1 cellular context compared by ENCODE assay signal in the genomic region with DNA sequence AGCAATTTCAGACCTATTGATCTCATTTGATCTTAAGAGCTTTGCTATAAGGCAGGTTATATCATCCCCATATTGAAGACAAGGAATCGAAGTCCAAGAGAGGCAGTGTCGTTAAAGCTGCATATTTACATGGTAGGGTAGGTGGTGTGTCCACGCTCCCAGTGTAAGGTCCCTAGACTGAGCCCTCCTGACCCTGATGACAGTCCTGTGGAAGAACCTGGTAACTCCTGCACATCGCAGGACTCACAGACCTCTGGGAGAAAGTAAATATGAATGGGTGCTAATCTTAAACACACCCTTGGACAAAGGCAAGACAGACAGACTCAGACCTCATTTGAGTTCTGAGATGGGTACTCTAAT.
A peak's percentile ranks its signal among the peaks of the same experiment; 100 is the strongest.
TF ChIP-seq lines count a peak whose summit lies in the region.

No MANE protein-coding gene starts in this region.

TF ChIP-seq in GM12878, 131 proteins besides CTCF, POLR2A, EP300 and RAD21 (continued from another document):
- peak; percentile 59; the same call in 1 of the 2 replicates for TF ChIP-seq LARP7 (IDR thresholded peaks at IDR 0.05)
- peak; percentile 56; the same call in 1 of the 2 replicates for TF ChIP-seq GATAD2B (conservative IDR thresholded peaks at IDR 0.05; ENCODE audit: low read depth)
- TF ChIP-seq TAF1 (IDR thresholded peaks at IDR 0.05; ENCODE audit: borderline replicate concordance, low read depth, low read length): peak; percentile 16; the same call in 1 of the 2 replicates
- 0 out of 2 replicates have a peak, but pooled peaks have one; percentile 3 for TF ChIP-seq DPF2 (IDR thresholded peaks at IDR 0.05)
- no peak for TF ChIP-seq KLF5 (IDR thresholded peaks at IDR 0.05; ENCODE audit: partially characterized antibody)
- TF ChIP-seq BRCA1 (IDR thresholded peaks at IDR 0.05; ENCODE audit: low read depth, low read length): no peak
- TF ChIP-seq, protein P1, sequence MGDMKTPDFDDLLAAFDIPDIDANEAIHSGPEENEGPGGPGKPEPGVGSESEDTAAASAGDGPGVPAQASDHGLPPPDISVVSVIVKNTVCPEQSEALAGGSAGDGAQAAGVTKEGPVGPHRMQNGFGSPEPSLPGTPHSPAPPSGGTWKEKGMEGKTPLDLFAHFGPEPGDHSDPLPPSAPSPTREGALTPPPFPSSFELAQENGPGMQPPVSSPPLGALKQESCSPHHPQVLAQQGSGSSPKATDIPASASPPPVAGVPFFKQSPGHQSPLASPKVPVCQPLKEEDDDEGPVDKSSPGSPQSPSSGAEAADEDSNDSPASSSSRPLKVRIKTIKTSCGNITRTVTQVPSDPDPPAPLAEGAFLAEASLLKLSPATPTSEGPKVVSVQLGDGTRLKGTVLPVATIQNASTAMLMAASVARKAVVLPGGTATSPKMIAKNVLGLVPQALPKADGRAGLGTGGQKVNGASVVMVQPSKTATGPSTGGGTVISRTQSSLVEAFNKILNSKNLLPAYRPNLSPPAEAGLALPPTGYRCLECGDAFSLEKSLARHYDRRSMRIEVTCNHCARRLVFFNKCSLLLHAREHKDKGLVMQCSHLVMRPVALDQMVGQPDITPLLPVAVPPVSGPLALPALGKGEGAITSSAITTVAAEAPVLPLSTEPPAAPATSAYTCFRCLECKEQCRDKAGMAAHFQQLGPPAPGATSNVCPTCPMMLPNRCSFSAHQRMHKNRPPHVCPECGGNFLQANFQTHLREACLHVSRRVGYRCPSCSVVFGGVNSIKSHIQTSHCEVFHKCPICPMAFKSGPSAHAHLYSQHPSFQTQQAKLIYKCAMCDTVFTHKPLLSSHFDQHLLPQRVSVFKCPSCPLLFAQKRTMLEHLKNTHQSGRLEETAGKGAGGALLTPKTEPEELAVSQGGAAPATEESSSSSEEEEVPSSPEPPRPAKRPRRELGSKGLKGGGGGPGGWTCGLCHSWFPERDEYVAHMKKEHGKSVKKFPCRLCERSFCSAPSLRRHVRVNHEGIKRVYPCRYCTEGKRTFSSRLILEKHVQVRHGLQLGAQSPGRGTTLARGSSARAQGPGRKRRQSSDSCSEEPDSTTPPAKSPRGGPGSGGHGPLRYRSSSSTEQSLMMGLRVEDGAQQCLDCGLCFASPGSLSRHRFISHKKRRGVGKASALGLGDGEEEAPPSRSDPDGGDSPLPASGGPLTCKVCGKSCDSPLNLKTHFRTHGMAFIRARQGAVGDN (IDR thresholded peaks at IDR 0.05): 0 out of 2 replicates have a peak, but pooled peaks have one; percentile 8
- TF ChIP-seq RB1 (IDR thresholded peaks at IDR 0.05; ENCODE audit: borderline replicate concordance): no peak
- 0 out of 2 replicates have a peak, but pooled peaks have one; percentile 24 for TF ChIP-seq MXI1 (IDR thresholded peaks at IDR 0.05; ENCODE audit: low read depth, low read length)
- TF ChIP-seq RAD51 (IDR thresholded peaks at IDR 0.05): peak; percentile 10
- TF ChIP-seq, protein P2, sequence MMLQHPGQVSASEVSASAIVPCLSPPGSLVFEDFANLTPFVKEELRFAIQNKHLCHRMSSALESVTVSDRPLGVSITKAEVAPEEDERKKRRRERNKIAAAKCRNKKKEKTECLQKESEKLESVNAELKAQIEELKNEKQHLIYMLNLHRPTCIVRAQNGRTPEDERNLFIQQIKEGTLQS (IDR thresholded peaks at IDR 0.05; ENCODE audit: borderline replicate concordance, extremely low read depth, low read depth, low read length): no peak
